ENCODE assay signal across 31 cellular contexts in the genomic region with DNA sequence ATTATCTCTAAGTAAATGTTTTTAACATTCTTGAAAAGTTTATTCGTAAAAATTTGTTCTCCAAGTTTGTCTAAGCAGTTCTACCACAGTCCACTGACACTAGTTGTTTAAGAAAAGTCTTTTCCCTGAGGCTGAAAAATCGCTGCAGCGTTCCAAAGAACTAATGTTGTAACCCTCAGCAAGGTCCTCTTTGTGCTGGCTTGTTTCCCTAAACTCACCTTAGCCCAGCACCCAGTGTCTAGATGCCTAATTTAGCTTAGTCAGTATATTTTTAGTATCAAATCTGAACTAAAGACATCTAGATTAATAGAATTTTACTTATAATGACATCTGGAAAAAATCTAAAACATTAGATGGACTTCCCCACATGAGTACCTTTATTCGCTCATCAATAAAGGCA. TPM values are rescaled to one million over a fixed set of nuclear protein-coding genes. Genes with fewer than 3 reads are reported as not detected.
"Had no signal": no experiment of that assay in that cellular context is flagged by ENCODE, and none has a peak within 500 bp of the region (broad histone marks: within the 10 kb centered on the region; RNA-seq: fewer than 3 reads in every experiment).

No MANE protein-coding gene starts in this region.

- H3K36me3 ChIP-seq: adrenal gland, esophagus squamous epithelium, gastroesophageal sphincter, WERI-Rb-1 had no signal

- H3K4me3 ChIP-seq: adrenal gland, body of pancreas, esophagus squamous epithelium, gastroesophageal sphincter had no signal

- H3K9me3 ChIP-seq: adrenal gland, body of pancreas, esophagus squamous epithelium, gastroesophageal sphincter had no signal

- H3K27me3 ChIP-seq: adrenal gland, body of pancreas, esophagus squamous epithelium, gastroesophageal sphincter had no signal

- H3K27ac ChIP-seq: adrenal gland, body of pancreas, epithelial cell of prostate, esophagus squamous epithelium, gastroesophageal sphincter, WERI-Rb-1 had no signal

- ATAC-seq: activated CD4-positive, CD25-positive, alpha-beta regulatory T cell treated with anti-CD3 and anti-CD28 coated beads, Interleukin-2, amount 50 U/mL, for 24 hours; activated CD8-positive, alpha-beta T cell treated with anti-CD3 and anti-CD28 coated beads for 36 hours; activated naive CD8-positive, alpha-beta T cell treated with anti-CD3 and anti-CD28 coated beads, Interleukin-2, amount 50 U/mL, for 24 hours; activated T-cell treated with anti-CD3 and anti-CD28 coated beads, Interleukin-2, amount 50 U/mL, for 4 hours; activated T-helper 17 cell treated with anti-CD3 and anti-CD28 coated beads, Interleukin-2, amount 50 U/mL, for 72 hours; body of pancreas; gastroesophageal sphincter; T-helper 17 cell had no signal

- H3K4me1 ChIP-seq: adrenal gland, esophagus squamous epithelium, gastroesophageal sphincter had no signal

- FAIRE-seq: colon, endothelial cell of umbilical vein had no signal

- DNase-seq: activated B cell treated with CpG ODN at 0.5 μM for 24 hours; activated CD4-positive, alpha-beta T cell treated with anti-CD3 and anti-CD28 coated beads for 48 hours; activated CD4-positive, alpha-beta T cell treated with anti-CD3 and anti-CD28 coated beads, Interleukin-2, amount 50 U/mL, for 1 hour; activated CD4-positive, alpha-beta T cell treated with anti-CD3 and anti-CD28 coated beads, Interleukin-2, amount 50 U/mL, for 48 hours; activated CD8-positive, alpha-beta memory T cell treated with anti-CD3 and anti-CD28 coated beads for 24 hours; activated CD8-positive, alpha-beta T cell treated with anti-CD3 and anti-CD28 coated beads for 36 hours; activated effector memory CD4-positive, alpha-beta T cell treated with Interleukin-2 at 50 U/mL for 16 hours; activated gamma-delta T cell treated with Interleukin-2 at 50 U/mL for 16 hours; activated naive CD4-positive, alpha-beta T cell treated with anti-CD3 and anti-CD28 coated beads, Interleukin-2, amount 50 U/mL, for 16 hours; activated naive CD4-positive, alpha-beta T cell treated with Interleukin-2 at 50 U/mL for 16 hours; activated naive CD8-positive, alpha-beta T cell treated with anti-CD3 and anti-CD28 coated beads for 36 hours; activated naive CD8-positive, alpha-beta T cell treated with anti-CD3 and anti-CD28 coated beads, Interleukin-2, amount 50 U/mL, for 24 hours; activated T-cell treated with anti-CD3 and anti-CD28 coated beads, Interleukin-2, amount 50 U/mL, for 4 hours; adrenal gland; amygdala; aorta; caudate nucleus; effector CD8-positive, alpha-beta T cell; esophagus squamous epithelium; foreskin melanocyte; T-helper 1 cell; T-helper 17 cell; T1000; WERI-Rb-1 had no signal

RNA-seq across cellular contexts. Expression of gene TSPAN12, which starts 30.2 kb away (rescaled TPM):
- total RNA-seq: activated B cell treated with CpG ODN at 0.5 μM for 24 hours; activated CD8-positive, alpha-beta T cell treated with anti-CD3 and anti-CD28 coated beads for 36 hours; activated naive CD8-positive, alpha-beta T cell treated with anti-CD3 and anti-CD28 coated beads for 36 hours; activated T-helper 17 cell treated with anti-CD3 and anti-CD28 coated beads, Interleukin-2, amount 50 U/mL, for 72 hours; T-helper 17 cell had no signal
